Comparison of ENCODE assay signal across 15 cellular contexts in the genomic region with DNA sequence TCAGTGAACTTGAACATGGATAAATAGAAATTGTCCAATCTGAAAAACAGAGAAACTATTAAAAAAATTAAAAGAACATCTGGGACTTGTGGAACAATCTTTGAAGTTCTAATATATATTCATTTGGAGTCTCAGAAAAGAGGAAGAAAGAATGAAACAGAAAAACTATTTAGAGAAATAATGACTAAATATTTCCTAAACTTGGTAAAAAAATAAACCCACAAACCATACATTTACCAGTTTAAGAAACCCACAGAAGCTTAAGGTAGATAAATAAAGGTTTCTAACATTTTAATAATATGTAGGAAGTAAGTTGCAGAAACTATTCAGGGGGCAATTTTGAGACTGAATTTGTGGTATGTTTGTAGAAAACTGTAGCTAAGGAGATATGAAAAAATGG.
DNase-seq lines count a peak whose midpoint lies in the region; ATAC-seq lines count a peak whose summit lies in the region.
"Had no signal": no experiment of that assay in that cellular context is flagged by ENCODE, and none has a peak within 500 bp of the region (broad histone marks: within the 10 kb centered on the region; RNA-seq: fewer than 3 reads in every experiment).

No MANE protein-coding gene starts in this region.

- ATAC-seq in GM18909 (IDR thresholded peaks at IDR 0.05; ENCODE audit: poor library complexity, unreplicated experiment), result peak; percentile 57
- ATAC-seq in GM21786 (IDR thresholded peaks at IDR 0.05; ENCODE audit: unreplicated experiment), result peak; percentile 50
- ATAC-seq in HG03342 (IDR thresholded peaks at IDR 0.05; ENCODE audit: unreplicated experiment), result peak; percentile 57
- ATAC-seq in stimulated activated memory B cell treated with anti-CD40 and anti-IgM and Interleukin-4, amounts not matched to agents 10 μg/mL and 1 μg/mL and 100 μg/mL, for 72 hours, result peak; percentile 27
- ATAC-seq in T-cell (replicated peaks in 1 of 4), result no peak
- ATAC-seq: activated CD4-positive, CD25-positive, alpha-beta regulatory T cell treated with anti-CD3 and anti-CD28 coated beads, Interleukin-2, amount 50 U/mL, for 24 hours had no signal

- no peak overlapping the region for H3K4me3 Mint-ChIP-seq in stimulated activated memory B cell treated with anti-CD40 and anti-IgM and Interleukin-4, amounts not matched to agents 10 μg/mL and 1 μg/mL and 100 μg/mL, for 72 hours
- H3K4me3 Mint-ChIP-seq in T-cell, result no peak overlapping the region
- H3K4me3 Mint-ChIP-seq: CD4-positive, alpha-beta memory T cell; neural crest cell had no signal

- H3K36me3 Mint-ChIP-seq in stimulated activated memory B cell treated with anti-CD40 and anti-IgM and Interleukin-4, amounts not matched to agents 10 μg/mL and 1 μg/mL and 100 μg/mL, for 72 hours, result no peaks in the 10 kb centered on the region
- H3K36me3 Mint-ChIP-seq in T-cell, result peaks cover 57% of the 10 kb centered on the region

- CTCF ChIA-PET in T-cell (lab: Charles Lee), result no interaction called here

- H3K27me3 Mint-ChIP-seq in stimulated activated memory B cell treated with anti-CD40 and anti-IgM and Interleukin-4, amounts not matched to agents 10 μg/mL and 1 μg/mL and 100 μg/mL, for 72 hours, result no peaks in the 10 kb centered on the region
- H3K27me3 Mint-ChIP-seq in T-cell, result no peaks in the 10 kb centered on the region
- H3K27me3 Mint-ChIP-seq: CD4-positive, alpha-beta memory T cell had no signal

- no peak overlapping the region for H3K27ac Mint-ChIP-seq in stimulated activated memory B cell treated with anti-CD40 and anti-IgM and Interleukin-4, amounts not matched to agents 10 μg/mL and 1 μg/mL and 100 μg/mL, for 72 hours
- H3K27ac Mint-ChIP-seq in T-cell, result no peak overlapping the region
- H3K27ac Mint-ChIP-seq: CD4-positive, alpha-beta memory T cell had no signal

- H3K9me3 Mint-ChIP-seq in stimulated activated memory B cell treated with anti-CD40 and anti-IgM and Interleukin-4, amounts not matched to agents 10 μg/mL and 1 μg/mL and 100 μg/mL, for 72 hours, result peaks cover under 1% of the 10 kb centered on the region
- peaks cover 5 to 16% (median 8%) of the 10 kb centered on the region in 3 donors for H3K9me3 Mint-ChIP-seq in T-cell

- H3K4me1 Mint-ChIP-seq in stimulated activated memory B cell treated with anti-CD40 and anti-IgM and Interleukin-4, amounts not matched to agents 10 μg/mL and 1 μg/mL and 100 μg/mL, for 72 hours, result peaks cover 25% of the 10 kb centered on the region
- H3K4me1 Mint-ChIP-seq in T-cell, result peaks cover 0 to 3% (median 0%) of the 10 kb centered on the region in 3 donors
- H3K4me1 Mint-ChIP-seq: CD4-positive, alpha-beta memory T cell; neural crest cell had no signal

- no peak for DNase-seq in DMS53 (lab: John Stamatoyannopoulos, UW)
- no peak for DNase-seq in T-cell
- DNase-seq in cerebellum (ENCODE audit: low spot score), result no peak
- DNase-seq: activated T-cell treated with anti-CD3 and anti-CD28 coated beads, Interleukin-2, amount 50 U/mL, for 1 hour; amygdala; CD4-positive, alpha-beta memory T cell; KBM-7; NCI-H1930; NK-92 treated with Interleukin-12 subunit alpha and Interleukin-12 subunit beta, amount 100 ng/mL, for 24 hours had no signal

- POLR2A ChIA-PET in T-cell (lab: Charles Lee), result no interaction called here

Comparison
In these comparisons a context has a peak if more than half of its experiments do, and no peak if none do; other contexts are left out.
1. ATAC-seq: peak in GM18909 (single experiment), GM21786 (single experiment), HG03342 (single experiment) and stimulated activated memory B cell treated with anti-CD40 and anti-IgM and Interleukin-4, amounts not matched to agents 10 μg/mL and 1 μg/mL and 100 μg/mL, for 72 hours (single experiment); none in T-cell (0 of 4).